12 cellular contexts compared by ENCODE assay signal in genomic region chr12:23099104-23099503, GRCh38.
"Had no signal": no experiment of that assay in that cellular context is flagged by ENCODE, and none has a peak within 500 bp of the region (broad histone marks: within the 10 kb centered on the region; RNA-seq: fewer than 3 reads in every experiment).

No MANE protein-coding gene starts in this region.

- H3K4me3 ChIP-seq: ovary, stomach, testis, upper lobe of left lung had no signal

- H3K36me3 ChIP-seq: ovary, stomach, upper lobe of left lung, WERI-Rb-1 had no signal

- H3K9me3 ChIP-seq: ovary, stomach, testis, upper lobe of left lung had no signal

- H3K4me1 ChIP-seq: stomach, testis, upper lobe of left lung had no signal

- DNase-seq: activated CD4-positive, alpha-beta memory T cell treated with anti-CD3 and anti-CD28 coated beads for 36 hours; activated CD4-positive, alpha-beta T cell treated with anti-CD3 and anti-CD28 coated beads for 36 hours; activated naive CD4-positive, alpha-beta T cell treated with anti-CD3 and anti-CD28 coated beads, Interleukin-2, amount 10 ng/mL, durations not matched to agents 7 days and 5 days; activated T-cell treated with anti-CD3 and anti-CD28 coated beads, Interleukin-2, amount 50 U/mL, for 24 hours; kidney glomerular epithelial cell; left ventricle myocardium superior; ovary; stimulated activated CD4-positive, alpha-beta T cell treated with anti-CD3 and anti-CD28 coated beads, Interleukin-1b, Interleukin-23, amount 100 ng/mL, for 48 hours; stomach; testis; upper lobe of left lung; WERI-Rb-1 had no signal

- H3K27ac ChIP-seq: ovary, stomach, testis, upper lobe of left lung, WERI-Rb-1 had no signal

- H3K27me3 ChIP-seq: ovary, stomach, testis, upper lobe of left lung had no signal
